In the genomic region with DNA sequence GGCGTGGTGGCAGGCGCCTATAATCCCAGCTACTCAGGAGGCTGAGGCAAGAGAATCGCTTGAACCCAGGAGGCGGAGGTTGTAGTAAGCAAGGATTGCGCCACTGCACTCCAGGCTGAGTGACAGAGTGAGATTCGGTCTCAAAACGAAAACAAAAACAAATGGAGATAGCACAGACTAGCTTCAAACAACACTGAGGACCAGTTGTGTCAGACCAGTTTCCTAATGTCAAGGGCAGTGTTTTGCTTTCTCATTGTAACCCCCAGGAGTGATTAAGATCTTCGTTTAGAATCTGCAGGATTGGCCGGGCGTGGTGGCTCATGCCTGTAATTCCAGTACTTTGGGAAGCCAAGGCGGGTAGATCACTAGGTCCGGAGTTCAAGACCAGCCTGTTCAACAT, we compare ENCODE assay signal across 1 cellular context.
TF ChIP-seq lines count a peak whose summit lies in the region.

No MANE protein-coding gene starts in this region.

TF ChIP-seq in HepG2, 621 proteins besides CTCF, POLR2A, EP300 and RAD21 (continued from another document and continues in another):
- TF ChIP-seq, protein P1, sequence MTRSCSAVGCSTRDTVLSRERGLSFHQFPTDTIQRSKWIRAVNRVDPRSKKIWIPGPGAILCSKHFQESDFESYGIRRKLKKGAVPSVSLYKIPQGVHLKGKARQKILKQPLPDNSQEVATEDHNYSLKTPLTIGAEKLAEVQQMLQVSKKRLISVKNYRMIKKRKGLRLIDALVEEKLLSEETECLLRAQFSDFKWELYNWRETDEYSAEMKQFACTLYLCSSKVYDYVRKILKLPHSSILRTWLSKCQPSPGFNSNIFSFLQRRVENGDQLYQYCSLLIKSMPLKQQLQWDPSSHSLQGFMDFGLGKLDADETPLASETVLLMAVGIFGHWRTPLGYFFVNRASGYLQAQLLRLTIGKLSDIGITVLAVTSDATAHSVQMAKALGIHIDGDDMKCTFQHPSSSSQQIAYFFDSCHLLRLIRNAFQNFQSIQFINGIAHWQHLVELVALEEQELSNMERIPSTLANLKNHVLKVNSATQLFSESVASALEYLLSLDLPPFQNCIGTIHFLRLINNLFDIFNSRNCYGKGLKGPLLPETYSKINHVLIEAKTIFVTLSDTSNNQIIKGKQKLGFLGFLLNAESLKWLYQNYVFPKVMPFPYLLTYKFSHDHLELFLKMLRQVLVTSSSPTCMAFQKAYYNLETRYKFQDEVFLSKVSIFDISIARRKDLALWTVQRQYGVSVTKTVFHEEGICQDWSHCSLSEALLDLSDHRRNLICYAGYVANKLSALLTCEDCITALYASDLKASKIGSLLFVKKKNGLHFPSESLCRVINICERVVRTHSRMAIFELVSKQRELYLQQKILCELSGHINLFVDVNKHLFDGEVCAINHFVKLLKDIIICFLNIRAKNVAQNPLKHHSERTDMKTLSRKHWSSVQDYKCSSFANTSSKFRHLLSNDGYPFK (CRISPR knock-in tag; IDR thresholded peaks at IDR 0.05; ENCODE audit: borderline replicate concordance): no peak
- no peak for TF ChIP-seq ZFX (CRISPR knock-in tag; IDR thresholded peaks at IDR 0.05; ENCODE audit: low read depth)
- 0 out of 2 replicates have a peak, but pooled peaks have one; percentile 44 for TF ChIP-seq CBX5 (CRISPR knock-in tag; IDR thresholded peaks at IDR 0.05; ENCODE audit: borderline replicate concordance)
- TF ChIP-seq, protein P2, sequence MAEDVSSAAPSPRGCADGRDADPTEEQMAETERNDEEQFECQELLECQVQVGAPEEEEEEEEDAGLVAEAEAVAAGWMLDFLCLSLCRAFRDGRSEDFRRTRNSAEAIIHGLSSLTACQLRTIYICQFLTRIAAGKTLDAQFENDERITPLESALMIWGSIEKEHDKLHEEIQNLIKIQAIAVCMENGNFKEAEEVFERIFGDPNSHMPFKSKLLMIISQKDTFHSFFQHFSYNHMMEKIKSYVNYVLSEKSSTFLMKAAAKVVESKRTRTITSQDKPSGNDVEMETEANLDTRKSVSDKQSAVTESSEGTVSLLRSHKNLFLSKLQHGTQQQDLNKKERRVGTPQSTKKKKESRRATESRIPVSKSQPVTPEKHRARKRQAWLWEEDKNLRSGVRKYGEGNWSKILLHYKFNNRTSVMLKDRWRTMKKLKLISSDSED (CRISPR knock-in tag; IDR thresholded peaks at IDR 0.05): 0 out of 2 replicates have a peak, but pooled peaks have one; percentile 37
- peak; percentile 42; the same call in 1 of the 2 replicates for TF ChIP-seq ZNF205 (CRISPR knock-in tag; IDR thresholded peaks at IDR 0.05)
- TF ChIP-seq ZKSCAN8 (CRISPR knock-in tag; IDR thresholded peaks at IDR 0.05; ENCODE audit: borderline replicate concordance): peak; percentile 31; the same call in 1 of the 2 replicates
- TF ChIP-seq TBX2 (CRISPR knock-in tag; IDR thresholded peaks at IDR 0.05; ENCODE audit: borderline replicate concordance): peak; percentile 54; the same call in 1 of the 2 replicates
- 0 out of 2 replicates have a peak, but pooled peaks have one; percentile 27 for TF ChIP-seq BCL6 (CRISPR knock-in tag; IDR thresholded peaks at IDR 0.05)
- TF ChIP-seq JUND (CRISPR knock-in tag; IDR thresholded peaks at IDR 0.05): no peak
- TF ChIP-seq ZNF598 (CRISPR knock-in tag; IDR thresholded peaks at IDR 0.05; ENCODE audit: borderline replicate concordance): peak; percentile 38; the same call in 1 of the 2 replicates
- TF ChIP-seq KAT2B (IDR thresholded peaks at IDR 0.05; ENCODE audit: borderline replicate concordance, low read depth, low read length): no peak
- peak; percentile 55; the same call in 1 of the 2 replicates for TF ChIP-seq SALL1 (CRISPR knock-in tag; IDR thresholded peaks at IDR 0.05)
- peak; percentile 60 for TF ChIP-seq HDAC2 (CRISPR knock-in tag; IDR thresholded peaks at IDR 0.05)
- TF ChIP-seq RXRA (CRISPR knock-in tag; IDR thresholded peaks at IDR 0.05): peak; percentile 9; the same call in 1 of the 2 replicates
- TF ChIP-seq ZNF274 (CRISPR knock-in tag; IDR thresholded peaks at IDR 0.05): 0 out of 2 replicates have a peak, but pooled peaks have one; percentile 19
- TF ChIP-seq TBL1XR1 (IDR thresholded peaks at IDR 0.05; ENCODE audit: borderline replicate concordance, low read length, partially characterized antibody): peak; percentile 12
- TF ChIP-seq ZNF770 (CRISPR knock-in tag; IDR thresholded peaks at IDR 0.05): peak; percentile 98
- TF ChIP-seq ZNF382 (CRISPR knock-in tag; IDR thresholded peaks at IDR 0.05; ENCODE audit: borderline replicate concordance): no peak
- no peak for TF ChIP-seq SMARCC2 (IDR thresholded peaks at IDR 0.05)
- peak; percentile 51; the same call in 1 of the 2 replicates for TF ChIP-seq ZNF280D (CRISPR knock-in tag; IDR thresholded peaks at IDR 0.05)
- TF ChIP-seq ZSCAN22 (CRISPR knock-in tag; IDR thresholded peaks at IDR 0.05): no peak
- TF ChIP-seq, protein P3, sequence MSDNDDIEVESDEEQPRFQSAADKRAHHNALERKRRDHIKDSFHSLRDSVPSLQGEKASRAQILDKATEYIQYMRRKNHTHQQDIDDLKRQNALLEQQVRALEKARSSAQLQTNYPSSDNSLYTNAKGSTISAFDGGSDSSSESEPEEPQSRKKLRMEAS (IDR thresholded peaks at IDR 0.05): peak; percentile 18; the same call in 1 of the 2 replicates
- no peak for TF ChIP-seq NFYC (CRISPR knock-in tag; IDR thresholded peaks at IDR 0.05)
- TF ChIP-seq ZNF547 (CRISPR knock-in tag; IDR thresholded peaks at IDR 0.05): no peak
- TF ChIP-seq ZNF569 (CRISPR knock-in tag; IDR thresholded peaks at IDR 0.05; ENCODE audit: borderline replicate concordance): no peak
- TF ChIP-seq AGO2 (optimal IDR thresholded peaks at IDR 0.05; ENCODE audit: low read depth, low read length): no peak
- peak; percentile 57 for TF ChIP-seq PBX2 (CRISPR knock-in tag; IDR thresholded peaks at IDR 0.05)
- no peak for TF ChIP-seq ZNF841 (CRISPR knock-in tag; IDR thresholded peaks at IDR 0.05; ENCODE audit: borderline replicate concordance)
- TF ChIP-seq ZNF460 (CRISPR knock-in tag; IDR thresholded peaks at IDR 0.05; ENCODE audit: borderline replicate concordance): peak; percentile 54; the same call in 1 of the 2 replicates
- no peak for TF ChIP-seq STAG1 (CRISPR knock-in tag; IDR thresholded peaks at IDR 0.05)
- no peak for TF ChIP-seq ARNT2 (CRISPR knock-in tag; IDR thresholded peaks at IDR 0.05; ENCODE audit: low read depth)
- TF ChIP-seq FOXK1 (CRISPR knock-in tag; IDR thresholded peaks at IDR 0.05; ENCODE audit: borderline replicate concordance, low read depth): peak; percentile 46; the same call in 1 of the 2 replicates
- TF ChIP-seq, protein P4, sequence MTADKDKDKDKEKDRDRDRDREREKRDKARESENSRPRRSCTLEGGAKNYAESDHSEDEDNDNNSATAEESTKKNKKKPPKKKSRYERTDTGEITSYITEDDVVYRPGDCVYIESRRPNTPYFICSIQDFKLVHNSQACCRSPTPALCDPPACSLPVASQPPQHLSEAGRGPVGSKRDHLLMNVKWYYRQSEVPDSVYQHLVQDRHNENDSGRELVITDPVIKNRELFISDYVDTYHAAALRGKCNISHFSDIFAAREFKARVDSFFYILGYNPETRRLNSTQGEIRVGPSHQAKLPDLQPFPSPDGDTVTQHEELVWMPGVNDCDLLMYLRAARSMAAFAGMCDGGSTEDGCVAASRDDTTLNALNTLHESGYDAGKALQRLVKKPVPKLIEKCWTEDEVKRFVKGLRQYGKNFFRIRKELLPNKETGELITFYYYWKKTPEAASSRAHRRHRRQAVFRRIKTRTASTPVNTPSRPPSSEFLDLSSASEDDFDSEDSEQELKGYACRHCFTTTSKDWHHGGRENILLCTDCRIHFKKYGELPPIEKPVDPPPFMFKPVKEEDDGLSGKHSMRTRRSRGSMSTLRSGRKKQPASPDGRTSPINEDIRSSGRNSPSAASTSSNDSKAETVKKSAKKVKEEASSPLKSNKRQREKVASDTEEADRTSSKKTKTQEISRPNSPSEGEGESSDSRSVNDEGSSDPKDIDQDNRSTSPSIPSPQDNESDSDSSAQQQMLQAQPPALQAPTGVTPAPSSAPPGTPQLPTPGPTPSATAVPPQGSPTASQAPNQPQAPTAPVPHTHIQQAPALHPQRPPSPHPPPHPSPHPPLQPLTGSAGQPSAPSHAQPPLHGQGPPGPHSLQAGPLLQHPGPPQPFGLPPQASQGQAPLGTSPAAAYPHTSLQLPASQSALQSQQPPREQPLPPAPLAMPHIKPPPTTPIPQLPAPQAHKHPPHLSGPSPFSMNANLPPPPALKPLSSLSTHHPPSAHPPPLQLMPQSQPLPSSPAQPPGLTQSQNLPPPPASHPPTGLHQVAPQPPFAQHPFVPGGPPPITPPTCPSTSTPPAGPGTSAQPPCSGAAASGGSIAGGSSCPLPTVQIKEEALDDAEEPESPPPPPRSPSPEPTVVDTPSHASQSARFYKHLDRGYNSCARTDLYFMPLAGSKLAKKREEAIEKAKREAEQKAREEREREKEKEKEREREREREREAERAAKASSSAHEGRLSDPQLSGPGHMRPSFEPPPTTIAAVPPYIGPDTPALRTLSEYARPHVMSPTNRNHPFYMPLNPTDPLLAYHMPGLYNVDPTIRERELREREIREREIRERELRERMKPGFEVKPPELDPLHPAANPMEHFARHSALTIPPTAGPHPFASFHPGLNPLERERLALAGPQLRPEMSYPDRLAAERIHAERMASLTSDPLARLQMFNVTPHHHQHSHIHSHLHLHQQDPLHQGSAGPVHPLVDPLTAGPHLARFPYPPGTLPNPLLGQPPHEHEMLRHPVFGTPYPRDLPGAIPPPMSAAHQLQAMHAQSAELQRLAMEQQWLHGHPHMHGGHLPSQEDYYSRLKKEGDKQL (CRISPR knock-in tag; IDR thresholded peaks at IDR 0.05; ENCODE audit: low read depth): no peak
- TF ChIP-seq, protein P5, sequence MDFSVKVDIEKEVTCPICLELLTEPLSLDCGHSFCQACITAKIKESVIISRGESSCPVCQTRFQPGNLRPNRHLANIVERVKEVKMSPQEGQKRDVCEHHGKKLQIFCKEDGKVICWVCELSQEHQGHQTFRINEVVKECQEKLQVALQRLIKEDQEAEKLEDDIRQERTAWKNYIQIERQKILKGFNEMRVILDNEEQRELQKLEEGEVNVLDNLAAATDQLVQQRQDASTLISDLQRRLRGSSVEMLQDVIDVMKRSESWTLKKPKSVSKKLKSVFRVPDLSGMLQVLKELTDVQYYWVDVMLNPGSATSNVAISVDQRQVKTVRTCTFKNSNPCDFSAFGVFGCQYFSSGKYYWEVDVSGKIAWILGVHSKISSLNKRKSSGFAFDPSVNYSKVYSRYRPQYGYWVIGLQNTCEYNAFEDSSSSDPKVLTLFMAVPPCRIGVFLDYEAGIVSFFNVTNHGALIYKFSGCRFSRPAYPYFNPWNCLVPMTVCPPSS (IDR thresholded peaks at IDR 0.05): no peak
- no peak for TF ChIP-seq LCORL (IDR thresholded peaks at IDR 0.05)
- TF ChIP-seq LCORL (CRISPR knock-in tag; IDR thresholded peaks at IDR 0.05): peak; percentile 18; the same call in 1 of the 2 replicates
- no peak for TF ChIP-seq PCBP1 (IDR thresholded peaks at IDR 0.05; ENCODE audit: borderline replicate concordance, low read depth, low read length)
- TF ChIP-seq ZMYM3 (CRISPR knock-in tag; IDR thresholded peaks at IDR 0.05): peak; percentile 82
- no peak for TF ChIP-seq KLF15 (CRISPR knock-in tag; IDR thresholded peaks at IDR 0.05; ENCODE audit: borderline replicate concordance)
- TF ChIP-seq ZNF644 (CRISPR knock-in tag; IDR thresholded peaks at IDR 0.05; ENCODE audit: low read depth): peak; percentile 14; the same call in 1 of the 2 replicates
- peak; percentile 64 for TF ChIP-seq IRF2 (CRISPR knock-in tag; IDR thresholded peaks at IDR 0.05)
- TF ChIP-seq ZNF570 (CRISPR knock-in tag; IDR thresholded peaks at IDR 0.05; ENCODE audit: borderline replicate concordance): no peak
- TF ChIP-seq GFI1 (CRISPR knock-in tag; IDR thresholded peaks at IDR 0.05; ENCODE audit: borderline replicate concordance): no peak
